In genomic region chr2:14756122-14756541, GRCh38 we compare ENCODE assay signal across 19 cellular contexts.
DNase-seq lines count a peak whose midpoint lies in the region; ATAC-seq, FAIRE-seq and TF ChIP-seq lines count a peak whose summit lies in the region.
"Had no signal": no experiment of that assay in that cellular context is flagged by ENCODE, and none has a peak within 500 bp of the region (broad histone marks: within the 10 kb centered on the region; RNA-seq: fewer than 3 reads in every experiment).

No MANE protein-coding gene starts in this region.

- no peaks in the 10 kb centered on the region for H3K79me1 ChIP-seq in mesenchymal stem cell (replicated peaks; ENCODE audit: low read length, poor library complexity, severe bottlenecking)

- H2AK5ac ChIP-seq in mesenchymal stem cell (ENCODE audit: low read length, severe bottlenecking): no peak overlapping the region

- no peak overlapping the region for H2AFZ ChIP-seq in mesenchymal stem cell (ENCODE audit: low read depth, low read length)

- H3K27me3 ChIP-seq in bronchial epithelial cell (ENCODE audit: control insufficient read depth, insufficient read depth, low read length) (no peaks in the 10 kb centered on the region), mesenchymal stem cell (ENCODE audit: control insufficient read depth in 1 of 2, insufficient read depth in 1 of 2, low read length in 2 of 2) (no peaks in the 10 kb centered on the region)
- H3K27me3 ChIP-seq: tibial artery had no signal

- no peak overlapping the region for H2BK12ac ChIP-seq in mesenchymal stem cell (ENCODE audit: low read length in 2 of 2)

- H3K4me1 ChIP-seq in mesenchymal stem cell (ENCODE audit: control insufficient read depth, insufficient read depth, low read depth, low read length): no peaks in the 10 kb centered on the region
- H3K4me1 ChIP-seq: tibial artery had no signal

- H3K14ac ChIP-seq in mesenchymal stem cell (ENCODE audit: low read length in 2 of 2): no peak overlapping the region

- FAIRE-seq in bronchial epithelial cell (lab: Jason Lieb, UNC): no peak

- no peak overlapping the region for H3K18ac ChIP-seq in mesenchymal stem cell (ENCODE audit: low read depth in 1 of 2, low read length in 2 of 2)

- H3K23ac ChIP-seq in mesenchymal stem cell (ENCODE audit: low read length in 2 of 2): no peak overlapping the region

- peak; percentile 8 for DNase-seq in A172 (ENCODE audit: low spot score)
- DNase-seq in M059J (ENCODE audit: low read depth): peak; percentile 57
- peak; percentile 56 for DNase-seq in bronchial epithelial cell (ENCODE audit: low read depth)
- peak; percentile 31 for DNase-seq in mesenchymal stem cell
- no peak for DNase-seq in stimulated activated naive CD8-positive, alpha-beta T cell treated with anti-CD3 and anti-CD28 coated beads, Interleukin-15, Interleukin-2, amounts not matched to agents 100 U/mL and 50 U/mL, for 24 hours
- no peak for DNase-seq in midbrain (lab: John Stamatoyannopoulos, UW)
- DNase-seq in erythroblast (lab: John Stamatoyannopoulos, UW): no peak
- no peak for DNase-seq in DMS153 (lab: John Stamatoyannopoulos, UW)
- DNase-seq: activated CD4-positive, alpha-beta T cell treated with anti-CD3 and anti-CD28 coated beads, Interleukin-2, amount 50 U/mL, for 48 hours; activated T-cell treated with anti-CD3 and anti-CD28 coated beads, Interleukin-2, amount 50 U/mL, for 24 hours; CD4-positive, CD25-positive, alpha-beta regulatory T cell; DND-41; NCI-H146; NCI-H226; Right ventricle myocardium superior; tibial artery had no signal

- H3K4ac ChIP-seq in mesenchymal stem cell (ENCODE audit: low read depth in 1 of 2, low read length in 2 of 2): no peak overlapping the region

- WGBS in mesenchymal stem cell: 66% methylated on average over 3 of the region's 3 CpGs

- TF ChIP-seq CTCF in bronchial epithelial cell (IDR thresholded peaks at IDR 0.05; ENCODE audit: insufficient read depth, low read length, severe bottlenecking): no peak

- no peak overlapping the region for H2BK15ac ChIP-seq in mesenchymal stem cell (ENCODE audit: low read depth, poor library complexity, severe bottlenecking)

- no peaks in the 10 kb centered on the region for H3K9me3 ChIP-seq in mesenchymal stem cell (ENCODE audit: control insufficient read depth, low read length)
- H3K9me3 ChIP-seq: tibial artery had no signal

- H3K4me3 ChIP-seq in bronchial epithelial cell (ENCODE audit: low read depth, low read length): no peak overlapping the region
- H3K4me3 ChIP-seq in mesenchymal stem cell (ENCODE audit: insufficient read depth in 1 of 2, low read depth in 1 of 2, low read length in 2 of 2): peak overlapping the region in 1 of 2 experiments; percentile 57
- H3K4me3 ChIP-seq: tibial artery had no signal

- H3K36me3 ChIP-seq in bronchial epithelial cell (ENCODE audit: control insufficient read depth, insufficient read depth, low read length): no peaks in the 10 kb centered on the region
- no peaks in the 10 kb centered on the region for H3K36me3 ChIP-seq in mesenchymal stem cell (ENCODE audit: control insufficient read depth in 1 of 2, insufficient read depth in 2 of 2, low read depth in 1 of 2, low read length in 2 of 2)
- H3K36me3 ChIP-seq: tibial artery had no signal

- H2BK5ac ChIP-seq in mesenchymal stem cell (ENCODE audit: low read depth, low read length, poor library complexity, severe bottlenecking): no peak overlapping the region

- H3K9ac ChIP-seq in mesenchymal stem cell (ENCODE audit: low read length): peak overlapping the region; percentile 73

- H4K91ac ChIP-seq in mesenchymal stem cell (ENCODE audit: low read length): no peak overlapping the region

- TF ChIP-seq POLR2A in erythroblast (IDR thresholded peaks at IDR 0.05; ENCODE audit: low read length): no peak

- no peak for ATAC-seq in stimulated activated naive CD8-positive, alpha-beta T cell treated with anti-CD3 and anti-CD28 coated beads, Interleukin-15, Interleukin-2, amounts not matched to agents 100 U/mL and 50 U/mL, for 24 hours
- ATAC-seq: activated naive CD4-positive, alpha-beta T cell treated with anti-CD3 and anti-CD28 coated beads, Interleukin-2, amount 50 U/mL, for 72 hours; HCT116 had no signal

- H4K8ac ChIP-seq in mesenchymal stem cell (ENCODE audit: low read length): no peak overlapping the region

- no peak overlapping the region for H3K4me2 ChIP-seq in mesenchymal stem cell (ENCODE audit: low read length, poor library complexity, severe bottlenecking)

- H2BK120ac ChIP-seq in mesenchymal stem cell (ENCODE audit: low read depth, low read length): no peak overlapping the region

- no peak overlapping the region for H3K27ac ChIP-seq in mesenchymal stem cell (ENCODE audit: low read length, poor library complexity, severe bottlenecking)
- H3K27ac ChIP-seq: 22Rv1, tibial artery had no signal

Comparison
In these comparisons a context has a peak if more than half of its experiments do, and no peak if none do; other contexts are left out.
1. DNase-seq: peak in A172 (single experiment), M059J (single experiment), bronchial epithelial cell (single experiment) and mesenchymal stem cell (single experiment); none in stimulated activated naive CD8-positive, alpha-beta T cell treated with anti-CD3 and anti-CD28 coated beads, Interleukin-15, Interleukin-2, amounts not matched to agents 100 U/mL and 50 U/mL, for 24 hours (single experiment), midbrain (single experiment), erythroblast (0 of 2) and DMS153 (single experiment).